Comparison of ENCODE assay signal across 11 cellular contexts in genomic region chr22:46078241-46079092, GRCh38.
DNase-seq lines count a peak whose midpoint lies in the region; ATAC-seq and TF ChIP-seq lines count a peak whose summit lies in the region.
"Had no signal": no experiment of that assay in that cellular context is flagged by ENCODE, and none has a peak within 500 bp of the region (broad histone marks: within the 10 kb centered on the region; RNA-seq: fewer than 3 reads in every experiment).

No MANE protein-coding gene starts in this region.

- ATAC-seq in thoracic aorta (ENCODE audit: insufficient number of reproducible peaks, low FRiP score, low read depth): peak; percentile 7
- no peak for ATAC-seq in HG03135 (IDR thresholded peaks at IDR 0.05; ENCODE audit: unreplicated experiment)
- no peak for ATAC-seq in GM18867 (IDR thresholded peaks at IDR 0.05; ENCODE audit: unreplicated experiment)

- H3K9me3 ChIP-seq in right atrium auricular region (no peaks in the 10 kb centered on the region), thoracic aorta (no peaks in the 10 kb centered on the region)
- H3K9me3 ChIP-seq: BLaER1 treated with 17β-estradiol and CSF1 and Interleukin-3, amounts not matched to agents 10 nM and 100 nM had no signal

- peaks cover 0 to 92% of the 10 kb centered on the region in 2 donors for H3K4me1 ChIP-seq in right atrium auricular region
- peaks cover 37 to 83% of the 10 kb centered on the region in 2 donors for H3K4me1 ChIP-seq in thoracic aorta (ENCODE audit: control insufficient read depth in 1 of 2, low read depth in 2 of 2)

- H3K27ac ChIP-seq in adipose tissue (ENCODE audit: low read depth, low read length): peak overlapping the region; percentile 76
- peak overlapping the region; percentile 97 to 99 for H3K27ac ChIP-seq in right atrium auricular region
- peak overlapping the region; percentile 96 to 98 for H3K27ac ChIP-seq in thoracic aorta
- H3K27ac ChIP-seq: BLaER1 treated with 17β-estradiol and CSF1 and Interleukin-3, amounts not matched to agents 10 nM and 100 nM had no signal

- H3K27me3 ChIP-seq in right atrium auricular region: no peaks in the 10 kb centered on the region
- no peaks in the 10 kb centered on the region for H3K27me3 ChIP-seq in thoracic aorta (replicated peaks; ENCODE audit: insufficient read depth)

- peak overlapping the region; percentile 59 to 86 for H3K4me3 ChIP-seq in right atrium auricular region
- H3K4me3 ChIP-seq in thoracic aorta: peak overlapping the region; percentile 86
- H3K4me3 ChIP-seq: BLaER1 treated with 17β-estradiol and CSF1 and Interleukin-3, amounts not matched to agents 10 nM and 100 nM had no signal

- TF ChIP-seq CTCF in right atrium auricular region (IDR thresholded peaks at IDR 0.05): no peak
- TF ChIP-seq CTCF in thoracic aorta (IDR thresholded peaks at IDR 0.05): no peak

- WGBS in adipose tissue, 3 donors: 28 to 43% (median 40%) methylated on average over 40 of the region's 40 CpGs

- DNase-seq in NCI-H1694 treated with DMSO at 0.1 percent for 48 hours (lab: John Stamatoyannopoulos, UW) (peak; percentile 67), NCI-H1694 (lab: John Stamatoyannopoulos, UW) (no peak), right atrium auricular region (ENCODE audit: low spot score) (peak; percentile 83), thoracic aorta (ENCODE audit: low spot score) (no peak)
- DNase-seq in activated CD4-positive, alpha-beta T cell treated with anti-CD3 and anti-CD28 coated beads for 48 hours: no peak
- DNase-seq: activated CD4-positive, alpha-beta T cell treated with anti-CD3 and anti-CD28 coated beads, Interleukin-2, amount 10 ng/mL, durations not matched to agents 7 days and 5 days; islet precursor cell had no signal

- H3K36me3 ChIP-seq in right atrium auricular region (no peaks in the 10 kb centered on the region), thoracic aorta (no peaks in the 10 kb centered on the region)

Comparison
In these comparisons a context has a peak if more than half of its experiments do, and no peak if none do; other contexts are left out.
1. DNase-seq: peak in NCI-H1694 treated with DMSO at 0.1 percent for 48 hours (single experiment) and right atrium auricular region (single experiment); none in NCI-H1694 (single experiment), thoracic aorta (single experiment) and activated CD4-positive, alpha-beta T cell treated with anti-CD3 and anti-CD28 coated beads for 48 hours (single experiment).
2. Peak in every context shown above with its lines, with median percentiles within 50 percentile points of each other: H3K27ac ChIP-seq.